18 cellular contexts compared by ENCODE assay signal in genomic region chr10:123884351-123884906, GRCh38. TPM values are rescaled to one million over a fixed set of nuclear protein-coding genes. Genes with fewer than 3 reads are reported as not detected.
A peak's percentile ranks its signal among the peaks of the same experiment; 100 is the strongest.
DNase-seq lines count a peak whose midpoint lies in the region; ATAC-seq and TF ChIP-seq lines count a peak whose summit lies in the region.
"Had no signal": no experiment of that assay in that cellular context is flagged by ENCODE, and none has a peak within 500 bp of the region (broad histone marks: within the 10 kb centered on the region; RNA-seq: fewer than 3 reads in every experiment).

No MANE protein-coding gene starts in this region.

- intact Hi-C loops in sigmoid colon (cut with DNase I): no loop called here
- intact Hi-C loops in upper lobe of right lung (cut with DNase I): no loop called here

- 88 to 89% methylated on average over 7 of the region's 7 CpGs for WGBS in sigmoid colon, 2 donors

- no peaks in the 10 kb centered on the region for H3K27me3 ChIP-seq in sigmoid colon
- H3K27me3 ChIP-seq in upper lobe of right lung: no peaks in the 10 kb centered on the region
- H3K27me3 ChIP-seq: BLaER1 treated with 17β-estradiol and CSF1 and Interleukin-3, amounts not matched to agents 10 nM and 100 nM had no signal

- peaks cover 17% of the 10 kb centered on the region for H3K27me3 Mint-ChIP-seq in mesothelial cell of epicardium (ENCODE audit: low read depth)
- peaks cover under 1 to 7% (median 2%) of the 10 kb centered on the region in 5 donors for H3K27me3 Mint-ChIP-seq in naive thymus-derived CD8-positive, alpha-beta T cell

- H3K4me1 Mint-ChIP-seq in mesothelial cell of epicardium: peaks cover 17% of the 10 kb centered on the region
- no peaks in the 10 kb centered on the region for H3K4me1 Mint-ChIP-seq in naive thymus-derived CD8-positive, alpha-beta T cell
- H3K4me1 Mint-ChIP-seq: IgD-negative memory B cell had no signal

- no peak for TF ChIP-seq EP300 in sigmoid colon (IDR thresholded peaks at IDR 0.05)

- H3K4me3 ChIP-seq in sigmoid colon (no peak overlapping the region), upper lobe of right lung (no peak overlapping the region)
- H3K4me3 ChIP-seq: BLaER1 treated with 17β-estradiol and CSF1 and Interleukin-3, amounts not matched to agents 10 nM and 100 nM had no signal

- H3K9me3 Mint-ChIP-seq in mesothelial cell of epicardium: no peaks in the 10 kb centered on the region
- H3K9me3 Mint-ChIP-seq in naive thymus-derived CD8-positive, alpha-beta T cell: no peaks in the 10 kb centered on the region
- H3K9me3 Mint-ChIP-seq: CD8-positive, alpha-beta T cell; H9 had no signal

- H3K9me3 ChIP-seq in sigmoid colon: no peaks in the 10 kb centered on the region
- no peaks in the 10 kb centered on the region for H3K9me3 ChIP-seq in upper lobe of right lung
- H3K9me3 ChIP-seq: BLaER1 treated with 17β-estradiol and CSF1 and Interleukin-3, amounts not matched to agents 10 nM and 100 nM had no signal

- ATAC-seq in esophagus mucosa: peak; percentile 18
- ATAC-seq in HG03571 (IDR thresholded peaks at IDR 0.05; ENCODE audit: unreplicated experiment): no peak
- no peak for ATAC-seq in upper lobe of right lung
- no peak for ATAC-seq in naive thymus-derived CD8-positive, alpha-beta T cell
- ATAC-seq: CD8-positive, alpha-beta T cell had no signal

- POLR2A ChIA-PET in naive thymus-derived CD8-positive, alpha-beta T cell (lab: Charles Lee): no interaction called here

- peak overlapping the region; percentile 53 for H3K27ac Mint-ChIP-seq in mesothelial cell of epicardium
- no peak overlapping the region for H3K27ac Mint-ChIP-seq in naive thymus-derived CD8-positive, alpha-beta T cell
- H3K27ac Mint-ChIP-seq: CD8-positive, alpha-beta T cell; H9; IgD-negative memory B cell had no signal

- no peak overlapping the region for H3K4me3 Mint-ChIP-seq in mesothelial cell of epicardium
- peak overlapping the region in 1 of 10 donors; percentile 45 for H3K4me3 Mint-ChIP-seq in naive thymus-derived CD8-positive, alpha-beta T cell
- H3K4me3 Mint-ChIP-seq: CD8-positive, alpha-beta T cell; H9; IgD-negative memory B cell had no signal

- no peak for TF ChIP-seq CTCF in mesothelial cell of epicardium (IDR thresholded peaks at IDR 0.05; ENCODE audit: unreplicated experiment)
- TF ChIP-seq CTCF in sigmoid colon (IDR thresholded peaks at IDR 0.05): no peak
- TF ChIP-seq CTCF in upper lobe of right lung (IDR thresholded peaks at IDR 0.05): no peak

- H3K36me3 ChIP-seq in sigmoid colon: peaks cover 0 to 3% (median 0%) of the 10 kb centered on the region in 4 donors
- no peaks in the 10 kb centered on the region for H3K36me3 ChIP-seq in upper lobe of right lung
- H3K36me3 ChIP-seq: BLaER1 treated with 17β-estradiol and CSF1 and Interleukin-3, amounts not matched to agents 10 nM and 100 nM had no signal

- H3K36me3 Mint-ChIP-seq in mesothelial cell of epicardium: no peaks in the 10 kb centered on the region
- H3K36me3 Mint-ChIP-seq in naive thymus-derived CD8-positive, alpha-beta T cell: no peaks in the 10 kb centered on the region
- H3K36me3 Mint-ChIP-seq: CD8-positive, alpha-beta T cell; IgD-negative memory B cell had no signal

- H3K27ac ChIP-seq in sigmoid colon: peak overlapping the region; percentile 80 to 99 (median 98)
- H3K27ac ChIP-seq in upper lobe of right lung: no peak overlapping the region
- H3K27ac ChIP-seq: BLaER1 treated with 17β-estradiol and CSF1 and Interleukin-3, amounts not matched to agents 10 nM and 100 nM; RWPE1 had no signal

- peaks cover 0 to 95% (median 87%) of the 10 kb centered on the region in 4 donors for H3K4me1 ChIP-seq in sigmoid colon
- no peaks in the 10 kb centered on the region for H3K4me1 ChIP-seq in upper lobe of right lung

- no peak for TF ChIP-seq POLR2A in sigmoid colon (IDR thresholded peaks at IDR 0.05)

- DNase-seq in mesothelial cell of epicardium (ENCODE audit: low spot score in 2 of 2, unreplicated experiment in 2 of 2) (peak in 1 of 2 experiments; percentile 27), sigmoid colon (no peak), upper lobe of right lung (no peak), RPMI8226 (no peak)
- no peak for DNase-seq in naive thymus-derived CD8-positive, alpha-beta T cell
- DNase-seq: CD8-positive, alpha-beta T cell; H9; Karpas-422; NCI-H1417 treated with DMSO at 0.1 percent for 48 hours; NCI-H2227 treated with DMSO at 0.1 percent for 48 hours; NCI-H82; OCI-M1 had no signal

RNA-seq across cellular contexts. Expression of gene CPXM2, which starts 7.2 kb away (rescaled TPM):
- total RNA-seq in esophagus mucosa (3.3 TPM), mesothelial cell of epicardium (0.53 to 0.92 TPM (median 0.86 TPM) in 3 replicates), sigmoid colon (100 to 1,000 TPM in 2 of 4 donors, 10 to 100 TPM in 2; 48.5 to 153 (median 106) TPM), upper lobe of right lung (9.7 TPM)
- polyA plus RNA-seq in sigmoid colon: 1 to 10 TPM in 2 of 3 donors, under 1 TPM in 1; 0.69 to 6.7 (median 1.2) TPM
- total RNA-seq in naive thymus-derived CD8-positive, alpha-beta T cell: not detected
- not detected for polyA plus RNA-seq in naive thymus-derived CD8-positive, alpha-beta T cell
- total RNA-seq: CD8-positive, alpha-beta T cell; MCF 10A had no signal
- polyA plus RNA-seq: IgD-negative memory B cell had no signal
